1 cellular context compared by ENCODE assay signal in genomic region chr15:92617197-92618037, GRCh38.
TF ChIP-seq lines count a peak whose summit lies in the region.

No MANE protein-coding gene starts in this region.

TF ChIP-seq in GM23338, 12 proteins besides CTCF, POLR2A, EP300 and RAD21 (continued from another document):
- TF ChIP-seq ZNF462 (CRISPR knock-in tag; IDR thresholded peaks at IDR 0.05), result no peak
- TF ChIP-seq NANOG (IDR thresholded peaks at IDR 0.05; ENCODE audit: borderline replicate concordance), result no peak
- TF ChIP-seq EZH2 (IDR thresholded peaks at IDR 0.05; ENCODE audit: low read depth, unreplicated experiment), result no peak
- no peak for TF ChIP-seq CREB1 (CRISPR knock-in tag; IDR thresholded peaks at IDR 0.05; ENCODE audit: low read depth)
- TF ChIP-seq, protein P1, sequence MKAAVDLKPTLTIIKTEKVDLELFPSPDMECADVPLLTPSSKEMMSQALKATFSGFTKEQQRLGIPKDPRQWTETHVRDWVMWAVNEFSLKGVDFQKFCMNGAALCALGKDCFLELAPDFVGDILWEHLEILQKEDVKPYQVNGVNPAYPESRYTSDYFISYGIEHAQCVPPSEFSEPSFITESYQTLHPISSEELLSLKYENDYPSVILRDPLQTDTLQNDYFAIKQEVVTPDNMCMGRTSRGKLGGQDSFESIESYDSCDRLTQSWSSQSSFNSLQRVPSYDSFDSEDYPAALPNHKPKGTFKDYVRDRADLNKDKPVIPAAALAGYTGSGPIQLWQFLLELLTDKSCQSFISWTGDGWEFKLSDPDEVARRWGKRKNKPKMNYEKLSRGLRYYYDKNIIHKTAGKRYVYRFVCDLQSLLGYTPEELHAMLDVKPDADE (IDR thresholded peaks at IDR 0.05), result no peak
- no peak for TF ChIP-seq POLR2AphosphoS5 (IDR thresholded peaks at IDR 0.05; ENCODE audit: low read depth)
- no peak for TF ChIP-seq ZNF114 (CRISPR knock-in tag; IDR thresholded peaks at IDR 0.05)
- no peak for TF ChIP-seq EZH2phosphoT487 (IDR thresholded peaks at IDR 0.05; ENCODE audit: unreplicated experiment)
- no peak for TF ChIP-seq STAT1 (IDR thresholded peaks at IDR 0.05; ENCODE audit: unreplicated experiment)
- no peak for TF ChIP-seq ZNF331 (CRISPR knock-in tag; IDR thresholded peaks at IDR 0.05; ENCODE audit: low read depth)
